ENCODE assay signal across 13 cellular contexts in the genomic region with DNA sequence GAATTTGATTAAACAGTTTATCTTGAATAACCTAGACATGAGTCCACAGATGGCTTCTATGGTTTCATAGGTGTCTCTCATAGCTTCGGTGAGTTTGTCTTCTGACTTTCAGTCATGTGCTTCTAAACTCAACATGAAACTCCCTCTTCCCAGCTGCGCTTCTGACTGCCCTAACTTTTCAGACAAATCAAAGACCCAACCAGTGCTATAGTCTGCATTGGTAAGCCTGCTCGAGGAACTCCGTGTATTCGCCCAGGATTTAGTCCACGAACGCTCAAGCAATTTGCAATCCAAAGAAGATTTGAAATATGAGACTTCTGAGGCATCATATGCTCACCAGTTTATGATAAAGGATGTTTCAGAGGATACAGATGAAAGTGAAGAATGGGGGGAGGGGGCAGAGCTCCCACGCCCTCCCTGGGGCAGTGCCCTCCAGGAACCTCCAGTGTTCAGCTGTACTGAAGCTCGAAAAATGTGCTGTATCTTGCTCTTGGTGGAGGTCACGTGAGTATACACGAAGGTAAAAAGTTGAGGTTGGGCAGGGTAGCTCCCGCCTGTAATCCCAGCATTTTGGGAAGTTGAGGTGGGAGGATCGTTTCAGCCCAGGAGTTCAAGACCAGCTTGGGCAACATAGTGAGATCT. TPM values are rescaled to one million over a fixed set of nuclear protein-coding genes. Genes with fewer than 3 reads are reported as not detected.
DNase-seq lines count a peak whose midpoint lies in the region; ATAC-seq and TF ChIP-seq lines count a peak whose summit lies in the region.
"Had no signal": no experiment of that assay in that cellular context is flagged by ENCODE, and none has a peak within 500 bp of the region (broad histone marks: within the 10 kb centered on the region; RNA-seq: fewer than 3 reads in every experiment).

No MANE protein-coding gene starts in this region.

- H3K27ac Mint-ChIP-seq in activated B cell treated with CpG ODN at 0.5 μM for 24 hours = peak overlapping the region; percentile 80

- DNase-seq in activated B cell treated with CpG ODN at 0.5 μM for 24 hours (no peak), DMS114 treated with DMSO at 0.1 percent for 48 hours (lab: John Stamatoyannopoulos, UW; ENCODE audit: unreplicated experiment) (no peak), esophagus squamous epithelium (lab: John Stamatoyannopoulos, UW) (no peak)
- no peak for DNase-seq in NK-92 treated with Interleukin-12 subunit alpha and Interleukin-12 subunit beta, amount 100 ng/mL, for 24 hours (lab: John Stamatoyannopoulos, UW)
- DNase-seq: activated T-cell treated with anti-CD3 and anti-CD28 coated beads, Interleukin-2, amount 50 U/mL, for 48 hours; NCI-H2171; stimulated activated CD4-positive, alpha-beta T cell treated with anti-CD3 and anti-CD28 coated beads, Interleukin-15, amount 100 ng/mL, for 24 hours had no signal

- H3K4me3 Mint-ChIP-seq in activated B cell treated with CpG ODN at 0.5 μM for 24 hours = peak overlapping the region; percentile 47

- TF ChIP-seq CTCF in activated B cell treated with CpG ODN at 0.5 μM for 24 hours (IDR thresholded peaks at IDR 0.05) (no peak), esophagus squamous epithelium (IDR thresholded peaks at IDR 0.05) (no peak)

- peaks cover 48% of the 10 kb centered on the region for H3K4me1 Mint-ChIP-seq in activated B cell treated with CpG ODN at 0.5 μM for 24 hours

- H3K36me3 ChIP-seq in esophagus squamous epithelium = no peaks in the 10 kb centered on the region
- H3K36me3 ChIP-seq: ascending aorta had no signal

- H3K27me3 Mint-ChIP-seq in activated B cell treated with CpG ODN at 0.5 μM for 24 hours = no peaks in the 10 kb centered on the region

- H3K4me3 ChIP-seq in esophagus squamous epithelium = no peak overlapping the region
- H3K4me3 ChIP-seq: ascending aorta had no signal

- ATAC-seq in GM18499 (IDR thresholded peaks at IDR 0.05; ENCODE audit: insufficient read depth, unreplicated experiment) = peak; percentile 55
- ATAC-seq in GM21390 (IDR thresholded peaks at IDR 0.05; ENCODE audit: unreplicated experiment) = peak; percentile 53
- peak; percentile 30 for ATAC-seq in HG03045 (IDR thresholded peaks at IDR 0.05; ENCODE audit: unreplicated experiment)
- peak; percentile 15 for ATAC-seq in activated B cell treated with CpG ODN at 0.5 μM for 24 hours (ENCODE audit: low read depth)
- no peak for ATAC-seq in GM18520 (IDR thresholded peaks at IDR 0.05; ENCODE audit: unreplicated experiment)
- ATAC-seq: activated CD4-positive, CD25-positive, alpha-beta regulatory T cell treated with anti-CD3 and anti-CD28 coated beads, Interleukin-2, amount 50 U/mL, for 24 hours had no signal

- intact Hi-C loops in activated B cell treated with CpG ODN at 0.5 μM for 24 hours (cut with micrococcal nuclease) (no loop called here), esophagus squamous epithelium (cut with DNase I) (no loop called here)

- no peak overlapping the region for H3K27ac ChIP-seq in esophagus squamous epithelium
- H3K27ac ChIP-seq: ascending aorta had no signal

- peaks cover 10 to 31% (median 24%) of the 10 kb centered on the region in 3 donors for H3K4me1 ChIP-seq in esophagus squamous epithelium

- no peaks in the 10 kb centered on the region for H3K9me3 ChIP-seq in esophagus squamous epithelium
- H3K9me3 ChIP-seq: ascending aorta had no signal

- H3K9me3 Mint-ChIP-seq in activated B cell treated with CpG ODN at 0.5 μM for 24 hours = no peaks in the 10 kb centered on the region

- CTCF ChIA-PET in activated B cell treated with CpG ODN at 0.5 μM for 24 hours (lab: Charles Lee) = interaction anchor here (0.9 kb wide), 1 partner anchor 15 kb away, joined by 3 read pairs; no protein-coding TSS in a partner anchor

- POLR2A ChIA-PET in activated B cell treated with CpG ODN at 0.5 μM for 24 hours (lab: Charles Lee) = interaction anchor here (0.5 to 3.4 kb wide), 8 partner anchors 11 to 208 kb away, joined by 5 to 23 read pairs (median 8); partner anchors contain the start of gene SNRNP35

- no peaks in the 10 kb centered on the region for H3K27me3 ChIP-seq in esophagus squamous epithelium
- H3K27me3 ChIP-seq: ascending aorta had no signal

- no peak for TF ChIP-seq POLR2A in esophagus squamous epithelium (IDR thresholded peaks at IDR 0.05)

- WGBS in esophagus squamous epithelium, 2 donors = 78 to 81% methylated on average over 13 of the region's 13 CpGs

- H3K36me3 Mint-ChIP-seq in activated B cell treated with CpG ODN at 0.5 μM for 24 hours (ENCODE audit: low read depth) = no peaks in the 10 kb centered on the region

RNA-seq across cellular contexts. Expression of gene RILPL2, which starts 5.2 kb away (rescaled TPM):
- total RNA-seq in activated B cell treated with CpG ODN at 0.5 μM for 24 hours (11.2 and 12.2 TPM in 2 replicates), esophagus squamous epithelium (1 to 10 TPM; 1.3 to 5.7 (median 3.7) TPM)

RNA-seq across cellular contexts. Expression of gene SNRNP35, which starts 16.3 kb away (rescaled TPM):
- 39.5 and 51.5 TPM in 2 replicates for total RNA-seq in activated B cell treated with CpG ODN at 0.5 μM for 24 hours
- 10 to 100 TPM; 12.3 to 21.6 (median 13.7) TPM for total RNA-seq in esophagus squamous epithelium

RNA-seq across cellular contexts. Expression of gene KMT5A, which starts 57.7 kb away (rescaled TPM):
- 29.4 and 36.0 TPM in 2 replicates for total RNA-seq in activated B cell treated with CpG ODN at 0.5 μM for 24 hours
- 10 to 100 TPM; 54.8 to 69.1 (median 68.4) TPM for total RNA-seq in esophagus squamous epithelium
